22 cellular contexts compared by ENCODE assay signal in the genomic region with DNA sequence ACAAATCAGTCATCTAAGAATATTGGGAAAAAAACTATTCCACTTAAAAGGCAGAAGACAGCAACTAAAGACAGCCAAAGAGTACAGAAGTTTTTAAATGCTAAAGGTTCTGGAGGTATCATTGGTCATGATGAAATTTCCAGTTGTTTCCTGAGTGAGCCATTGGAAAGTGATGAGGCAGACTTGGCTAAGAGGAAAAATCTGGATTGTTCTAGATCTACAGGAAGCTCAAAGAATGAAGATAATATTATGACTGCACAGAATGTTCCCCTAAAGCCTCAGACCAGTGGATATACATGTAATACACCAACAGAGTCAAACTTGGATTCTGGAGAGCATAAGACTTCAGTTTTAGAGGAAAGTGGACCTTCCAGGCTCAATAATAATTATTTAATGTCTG. TPM values are rescaled to one million over a fixed set of nuclear protein-coding genes. Genes with fewer than 3 reads are reported as not detected.
A peak's percentile ranks its signal among the peaks of the same experiment; 100 is the strongest.
DNase-seq lines count a peak whose midpoint lies in the region; ATAC-seq, FAIRE-seq and TF ChIP-seq lines count a peak whose summit lies in the region.
"Had no signal": no experiment of that assay in that cellular context is flagged by ENCODE, and none has a peak within 500 bp of the region (broad histone marks: within the 10 kb centered on the region; RNA-seq: fewer than 3 reads in every experiment).

No MANE protein-coding gene starts in this region.

- H3K9me3 Mint-ChIP-seq in astrocyte (ENCODE audit: unreplicated experiment), result peaks cover 2% of the 10 kb centered on the region
- no peaks in the 10 kb centered on the region for H3K9me3 Mint-ChIP-seq in CD4-positive, alpha-beta T cell
- H3K9me3 Mint-ChIP-seq: CD8-positive, alpha-beta memory T cell; HFFc6 had no signal

- H3K27ac Mint-ChIP-seq in astrocyte (ENCODE audit: unreplicated experiment), result no peak overlapping the region
- no peak overlapping the region for H3K27ac Mint-ChIP-seq in CD4-positive, alpha-beta T cell
- H3K27ac Mint-ChIP-seq: B cell, HFFc6 had no signal

- H3K9ac ChIP-seq in astrocyte (ENCODE audit: low read length), result no peak overlapping the region
- H3K9ac ChIP-seq: BLaER1 treated with 17β-estradiol and CSF1 and Interleukin-3, amounts not matched to agents 10 nM and 100 nM had no signal

- TF ChIP-seq CTCF in astrocyte (IDR thresholded peaks at IDR 0.05; ENCODE audit: insufficient read depth, low read depth, low read length), result no peak
- no peak for TF ChIP-seq CTCF in cardiac fibroblast (IDR thresholded peaks at IDR 0.05; ENCODE audit: low read depth, low read length)
- TF ChIP-seq CTCF in fibroblast of pulmonary artery (IDR thresholded peaks at IDR 0.05; ENCODE audit: low read length, missing control alignments), result no peak
- TF ChIP-seq CTCF in CD4-positive, alpha-beta T cell (IDR thresholded peaks at IDR 0.05), result no peak
- TF ChIP-seq CTCF in GM13977 (IDR thresholded peaks at IDR 0.05; ENCODE audit: extremely low read depth, insufficient read depth, missing control alignments), result no peak

- no peaks in the 10 kb centered on the region for H3K36me3 ChIP-seq in astrocyte (ENCODE audit: insufficient read depth, low read length)

- peaks cover 2% of the 10 kb centered on the region for H3K27me3 Mint-ChIP-seq in astrocyte (ENCODE audit: low read depth, unreplicated experiment)
- H3K27me3 Mint-ChIP-seq in CD4-positive, alpha-beta T cell, result no peaks in the 10 kb centered on the region
- H3K27me3 Mint-ChIP-seq: B cell; CD8-positive, alpha-beta memory T cell had no signal

- H3K4me3 Mint-ChIP-seq in astrocyte (ENCODE audit: unreplicated experiment), result no peak overlapping the region
- no peak overlapping the region for H3K4me3 Mint-ChIP-seq in CD4-positive, alpha-beta T cell
- H3K4me3 Mint-ChIP-seq: B cell; CD8-positive, alpha-beta memory T cell; HFFc6 had no signal

- no peaks in the 10 kb centered on the region for H3K4me1 ChIP-seq in astrocyte (ENCODE audit: insufficient read depth, low read length)
- H3K4me1 ChIP-seq: BLaER1 treated with 17β-estradiol and CSF1 and Interleukin-3, amounts not matched to agents 10 nM and 100 nM had no signal

- intact Hi-C loops in CD4-positive, alpha-beta T cell (cut with DNase I, micrococcal nuclease), result no loop called here

- peaks cover 7% of the 10 kb centered on the region for H3K4me1 Mint-ChIP-seq in astrocyte (ENCODE audit: low read depth, unreplicated experiment)
- H3K4me1 Mint-ChIP-seq in CD4-positive, alpha-beta T cell (ENCODE audit: low read depth), result peaks cover 5% of the 10 kb centered on the region
- H3K4me1 Mint-ChIP-seq: B cell had no signal

- in situ Hi-C loops in GM13977 (cut with MboI; ENCODE audit: low pct_unique_long_range_greater_than_20kb, low sequenced_read_pairs, unreplicated experiment), result no loop called here

- no peaks in the 10 kb centered on the region for H4K20me1 ChIP-seq in astrocyte (ENCODE audit: insufficient read depth, low read length)

- no peaks in the 10 kb centered on the region for H3K9me3 ChIP-seq in astrocyte (ENCODE audit: insufficient read depth, low read depth, low read length)
- H3K9me3 ChIP-seq in CD4-positive, alpha-beta T cell (ENCODE audit: control insufficient read depth, low read length), result no peaks in the 10 kb centered on the region

- H2AFZ ChIP-seq in astrocyte (ENCODE audit: low read depth, low read length), result no peak overlapping the region

- peaks cover 5% of the 10 kb centered on the region for H3K36me3 Mint-ChIP-seq in astrocyte (ENCODE audit: low read depth, unreplicated experiment)
- H3K36me3 Mint-ChIP-seq in CD4-positive, alpha-beta T cell (ENCODE audit: low read depth), result peaks cover 26% of the 10 kb centered on the region

- POLR2A ChIA-PET in CD4-positive, alpha-beta T cell (lab: Charles Lee), result no interaction called here

- H3K4me2 ChIP-seq in astrocyte (ENCODE audit: low read length), result no peak overlapping the region
- H3K4me2 ChIP-seq: BLaER1 treated with 17β-estradiol and CSF1 and Interleukin-3, amounts not matched to agents 10 nM and 100 nM had no signal

- DNase-seq in GM19239 (ENCODE audit: insufficient read length, low spot score) (no peak), astrocyte (ENCODE audit: low read depth) (no peak), cardiac fibroblast (ENCODE audit: low read depth in 2 of 2) (peak; percentile 26 to 52), fibroblast of pulmonary artery (ENCODE audit: low read depth) (peak; percentile 37), GM13977 (ENCODE audit: low spot score) (no peak)
- DNase-seq in CD4-positive, alpha-beta T cell, result no peak
- DNase-seq in activated naive CD4-positive, alpha-beta T cell treated with Interleukin-2 at 50 U/mL for 16 hours, result no peak
- DNase-seq: 8988T; CD8-positive, alpha-beta memory T cell; COR-L47; DMS 273 treated with DMSO at 0.1 percent for 48 hours; DMS53; DND-41; EL; GOT3; H7; HFFc6 had no signal

- no peaks in the 10 kb centered on the region for H3K27me3 ChIP-seq in astrocyte (ENCODE audit: insufficient read depth, low read length)
- H3K27me3 ChIP-seq in CD4-positive, alpha-beta T cell (ENCODE audit: control insufficient read depth, insufficient read depth, low read length), result no peaks in the 10 kb centered on the region
- H3K27me3 ChIP-seq: BLaER1 treated with 17β-estradiol and CSF1 and Interleukin-3, amounts not matched to agents 10 nM and 100 nM had no signal

- H3K4me3 ChIP-seq in astrocyte (ENCODE audit: insufficient read depth, low read depth, low read length), result no peak overlapping the region
- H3K4me3 ChIP-seq in cardiac fibroblast (replicated peaks in 1 of 2; ENCODE audit: low read depth in 2 of 2, low read length in 2 of 2), result no peak overlapping the region
- H3K4me3 ChIP-seq in fibroblast of pulmonary artery (replicated peaks; ENCODE audit: low read depth, low read length), result no peak overlapping the region
- H3K4me3 ChIP-seq: BLaER1 treated with 17β-estradiol and CSF1 and Interleukin-3, amounts not matched to agents 10 nM and 100 nM had no signal

- ATAC-seq in HG03196 (IDR thresholded peaks at IDR 0.05; ENCODE audit: unreplicated experiment), result no peak
- ATAC-seq in CD4-positive, alpha-beta T cell (ENCODE audit: poor library complexity), result no peak
- ATAC-seq: HCT116 had no signal

- FAIRE-seq in GM19239 (lab: Jason Lieb, UNC), result peak; percentile 18
- FAIRE-seq in astrocyte (lab: Jason Lieb, UNC), result peak; percentile 66
- FAIRE-seq: GM12891 had no signal

- H3K27ac ChIP-seq in astrocyte (ENCODE audit: low read depth, low read length), result no peak overlapping the region
- no peak overlapping the region for H3K27ac ChIP-seq in CD4-positive, alpha-beta T cell (ENCODE audit: low read depth, low read length)
- H3K27ac ChIP-seq: BLaER1 treated with 17β-estradiol and CSF1 and Interleukin-3, amounts not matched to agents 10 nM and 100 nM had no signal

- CTCF ChIA-PET in CD4-positive, alpha-beta T cell (lab: Charles Lee), result no interaction called here

- no peaks in the 10 kb centered on the region for H3K79me2 ChIP-seq in astrocyte (ENCODE audit: insufficient read depth, low read length)

RNA-seq across cellular contexts. Expression of a gene that starts 22.8 kb away (rescaled TPM):
- total RNA-seq in astrocyte, result 6.2 and 6.9 TPM in 2 replicates
- 1 to 10 TPM; 6.2 to 6.3 TPM for total RNA-seq in CD4-positive, alpha-beta T cell

RNA-seq across cellular contexts. Expression of a gene that starts 24.1 kb away (rescaled TPM):
- total RNA-seq in astrocyte, result 10.6 and 12.3 TPM in 2 replicates
- total RNA-seq in CD4-positive, alpha-beta T cell, result 10 to 100 TPM; 14.9 to 16.2 TPM

Comparison
In these comparisons a context has a peak if more than half of its experiments do, and no peak if none do; other contexts are left out.
1. DNase-seq: peak in cardiac fibroblast (2 of 2) and fibroblast of pulmonary artery (single experiment); none in GM19239 (single experiment), astrocyte (single experiment), CD4-positive, alpha-beta T cell (0 of 10), GM13977 (single experiment) and activated naive CD4-positive, alpha-beta T cell treated with Interleukin-2 at 50 U/mL for 16 hours (single experiment).